In genomic region chr3:158713094-158713499, GRCh38 we compare ENCODE assay signal across 10 cellular contexts. TPM values are rescaled to one million over a fixed set of nuclear protein-coding genes. Genes with fewer than 3 reads are reported as not detected.
DNase-seq lines count a peak whose midpoint lies in the region; ATAC-seq, FAIRE-seq and TF ChIP-seq lines count a peak whose summit lies in the region.
"Had no signal": no experiment of that assay in that cellular context is flagged by ENCODE, and none has a peak within 500 bp of the region (broad histone marks: within the 10 kb centered on the region; RNA-seq: fewer than 3 reads in every experiment).

No MANE protein-coding gene starts in this region.

- in situ Hi-C loops in HepG2 (cut with HindIII; ENCODE audit: extremely low pct_ligation_motif_present, low pct_unique_long_range_greater_than_20kb) = no loop called here

- peak; percentile 69 to 83 (median 76) for ATAC-seq in right lobe of liver
- ATAC-seq in HepG2 = no peak
- no peak for ATAC-seq in GM19452 (IDR thresholded peaks at IDR 0.05; ENCODE audit: unreplicated experiment)

- no peak overlapping the region for H3K9ac ChIP-seq in HepG2 (ENCODE audit: insufficient read depth, low read depth, low read length)

- POLR2A ChIA-PET in HepG2 (lab: Yijun Ruan, JAX) = no interaction called here

- 74% methylated on average over 8 of the region's 9 CpGs for WGBS in right lobe of liver (ENCODE audit: insufficient coverage, low coverage, low lambda C conversion rate, missing lambda C conversion rate)
- 96% methylated on average over 9 of the region's 9 CpGs for WGBS in HepG2 (ENCODE audit: low lambda C conversion rate)
- 70 to 84% (median 80%) methylated on average over 9 of the region's 9 CpGs for WGBS in small intestine, 3 donors

- intact Hi-C loops in right lobe of liver (cut with DNase I) = no loop called here
- intact Hi-C loops in HepG2 (cut with micrococcal nuclease; ENCODE audit: unreplicated experiment) = no loop called here

- FAIRE-seq in HepG2 (lab: Jason Lieb, UNC) (no peak), small intestine (lab: Jason Lieb, UNC) (no peak)

- TF ChIP-seq CTCF in right lobe of liver (IDR thresholded peaks at IDR 0.05) (no peak), HepG2 (CRISPR knock-in tag; IDR thresholded peaks at IDR 0.05) (no peak)

- no TSS peak for BruUV-seq in HepG2 (replicated peaks; lab: Mats Ljungman, UMichigan)

- H3K4me1 ChIP-seq in right lobe of liver (no peaks in the 10 kb centered on the region), HepG2 (ENCODE audit: insufficient read depth, low read length) (no peaks in the 10 kb centered on the region), muscle layer of duodenum (ENCODE audit: control insufficient read depth in 1 of 2, insufficient read depth in 2 of 2, low read length in 2 of 2) (peaks cover 0 to 21% of the 10 kb centered on the region in 2 donors), small intestine (ENCODE audit: control insufficient read depth in 2 of 2, insufficient read depth in 1 of 2, low read depth in 1 of 2, low read length in 1 of 2) (no peaks in the 10 kb centered on the region)

- no peaks in the 10 kb centered on the region for H4K20me1 ChIP-seq in HepG2 (ENCODE audit: insufficient read depth, low read length)

- H3K79me2 ChIP-seq in HepG2 (ENCODE audit: insufficient read depth, low read length) = no peaks in the 10 kb centered on the region

- H3K9me3 ChIP-seq in right lobe of liver = no peaks in the 10 kb centered on the region
- H3K9me3 ChIP-seq in HepG2 (ENCODE audit: low read length) = no peaks in the 10 kb centered on the region
- no peaks in the 10 kb centered on the region for H3K9me3 ChIP-seq in muscle layer of duodenum (ENCODE audit: control insufficient read depth in 1 of 2, low read length in 2 of 2)
- no peaks in the 10 kb centered on the region for H3K9me3 ChIP-seq in small intestine (ENCODE audit: control insufficient read depth, low read depth)

- TF ChIP-seq POLR2A in right lobe of liver (IDR thresholded peaks at IDR 0.05) = no peak
- no peak for TF ChIP-seq POLR2A in HepG2 (IDR thresholded peaks at IDR 0.05; ENCODE audit: insufficient read depth in 1 of 2, low read depth in 2 of 2, low read length in 2 of 2)

- CTCF ChIA-PET in HepG2 (lab: Yijun Ruan, JAX; ENCODE audit: low intra/inter-chr PET ratio, low total read pairs) = no interaction called here

- H3K27ac ChIP-seq in right lobe of liver = peak overlapping the region in 1 of 3 donors; percentile 20
- H3K27ac ChIP-seq in HepG2 (ENCODE audit: extremely low read length, insufficient read depth, low read length) = no peak overlapping the region
- peak overlapping the region; percentile 74 for H3K27ac ChIP-seq in muscle layer of duodenum (ENCODE audit: low read length)
- H3K27ac ChIP-seq in small intestine (ENCODE audit: low read depth in 1 of 2, low read length in 1 of 2) = no peak overlapping the region

- TF ChIP-seq RAD21 in HepG2 (CRISPR knock-in tag; IDR thresholded peaks at IDR 0.05) = no peak

- DNase-seq in right lobe of liver (no peak), HepG2 (ENCODE audit: low spot score) (no peak), fibroblast of gingiva (ENCODE audit: low read depth) (peak; percentile 37), NCI-H526 (lab: John Stamatoyannopoulos, UW) (no peak), small intestine (no peak), NCI-H774 (lab: John Stamatoyannopoulos, UW) (no peak)
- DNase-seq: activated CD4-positive, alpha-beta T cell treated with anti-CD3 and anti-CD28 coated beads, Interleukin-2, amount 50 U/mL, for 48 hours; NCI-H748 treated with DMSO at 0.1 percent for 48 hours had no signal

- no peaks in the 10 kb centered on the region for H3K27me3 ChIP-seq in right lobe of liver
- no peaks in the 10 kb centered on the region for H3K27me3 ChIP-seq in HepG2 (ENCODE audit: control insufficient read depth in 1 of 2, insufficient read depth in 2 of 2, low read length in 2 of 2)
- no peaks in the 10 kb centered on the region for H3K27me3 ChIP-seq in muscle layer of duodenum (ENCODE audit: low read depth, low read length)
- no peaks in the 10 kb centered on the region for H3K27me3 ChIP-seq in small intestine (ENCODE audit: control insufficient read depth in 2 of 2, insufficient read depth in 2 of 2, low read length in 2 of 2)

- no peak overlapping the region for H3K4me2 ChIP-seq in HepG2 (ENCODE audit: low read depth, low read length)

- TF ChIP-seq EP300 in HepG2 (IDR thresholded peaks at IDR 0.05; ENCODE audit: low read depth in 2 of 2, low read length in 2 of 2) = no peak
- no peak for TF ChIP-seq EP300 in HepG2 (CRISPR knock-in tag; IDR thresholded peaks at IDR 0.05; ENCODE audit: borderline replicate concordance)

- H2AFZ ChIP-seq in HepG2 (ENCODE audit: low read length) = no peak overlapping the region

- peaks cover 0 to 6% (median 2%) of the 10 kb centered on the region in 4 donors for H3K36me3 ChIP-seq in right lobe of liver
- H3K36me3 ChIP-seq in HepG2 (replicated peaks in 1 of 2; ENCODE audit: control insufficient read depth in 1 of 2, insufficient read depth in 2 of 2, low read length in 2 of 2) = peaks cover 0 to 2% of the 10 kb centered on the region in 2 experiments; a peak in 1 of 5 replicates
- peaks cover 8 to 27% of the 10 kb centered on the region in 2 donors for H3K36me3 ChIP-seq in muscle layer of duodenum (ENCODE audit: control insufficient read depth in 1 of 2, insufficient read depth in 2 of 2, low read length in 2 of 2)
- H3K36me3 ChIP-seq in small intestine (ENCODE audit: control insufficient read depth in 2 of 2, insufficient read depth in 2 of 2, low read length in 2 of 2) = peaks cover 0 to 6% of the 10 kb centered on the region in 2 donors

- H3K4me3 ChIP-seq in right lobe of liver = no peak overlapping the region
- H3K4me3 ChIP-seq in HepG2 (replicated peaks in 1 of 3; ENCODE audit: insufficient read depth in 1 of 3, low read depth in 2 of 3, low read length in 3 of 3) = no peak overlapping the region
- H3K4me3 ChIP-seq in muscle layer of duodenum (ENCODE audit: low read depth in 1 of 2, low read length in 2 of 2) = no peak overlapping the region
- no peak overlapping the region for H3K4me3 ChIP-seq in small intestine (ENCODE audit: low read depth in 1 of 2, low read length in 2 of 2)

TF ChIP-seq in HepG2, 621 proteins besides CTCF, POLR2A, EP300 and RAD21 (continues in another document):
- TF ChIP-seq DMAP1 (CRISPR knock-in tag; IDR thresholded peaks at IDR 0.05) = no peak
- no peak for TF ChIP-seq SMAD9 (CRISPR knock-in tag; IDR thresholded peaks at IDR 0.05)
- no peak for TF ChIP-seq NFKBIZ (CRISPR knock-in tag; IDR thresholded peaks at IDR 0.05)

RNA-seq across cellular contexts. Expression of gene RARRES1, which starts 19.2 kb away (rescaled TPM):
- total RNA-seq in right lobe of liver (1 to 10 TPM; 1.8 to 9.2 (median 7.0) TPM), HepG2 (2016; rRNA removed; fragmentation: Illumina TruSeq; extraction: Trizol) (not detected in 2 replicates)
- total RNA-seq in HepG2 (2016; cell fraction: cytosol; rRNA removed; fragmentation: Illumina TruSeq; extraction: Trizol; ENCODE audit: low read depth) = not detected in 2 replicates
- not detected in 2 replicates for total RNA-seq in HepG2 (2016; cell fraction: insoluble cytoplasmic fraction; rRNA removed; fragmentation: Illumina TruSeq; extraction: Trizol)
- not detected in 2 replicates for total RNA-seq in HepG2 (2016; cell fraction: membrane; rRNA removed; fragmentation: Illumina TruSeq; extraction: Trizol)
- total RNA-seq in HepG2 (2016; cell fraction: nucleus; rRNA removed; fragmentation: Illumina TruSeq; extraction: Trizol) = not detected in 2 replicates
- polyA plus RNA-seq in HepG2 (2011; rRNA removed) (not detected in 2 replicates), small intestine (10 to 100 TPM in 1 of 3 donors, 1 to 10 TPM in 1, under 1 TPM in 1; 0.89 to 32.5 (median 1.4) TPM)
- polyA plus RNA-seq in HepG2 (2011; cell fraction: cytosol; rRNA removed) = not detected in 2 replicates
- not detected in 2 replicates for polyA plus RNA-seq in HepG2 (2011; cell fraction: nucleus; rRNA removed)
- polyA plus RNA-seq in HepG2 (2012) = not detected in 2 replicates
- polyA plus RNA-seq in HepG2 (2016; cell fraction: cytosol; fragmentation: Illumina TruSeq; extraction: Trizol; ENCODE audit: low read depth) = not detected in 2 replicates
- polyA plus RNA-seq in HepG2 (2016; cell fraction: insoluble cytoplasmic fraction; fragmentation: Illumina TruSeq; extraction: Trizol; ENCODE audit: low read depth) = not detected in 2 replicates
- polyA plus RNA-seq in HepG2 (2016; cell fraction: membrane; fragmentation: Illumina TruSeq; extraction: Trizol; ENCODE audit: low read depth) = not detected in 2 replicates
- not detected in 2 replicates for polyA plus RNA-seq in HepG2 (2016; cell fraction: nucleus; fragmentation: Illumina TruSeq; extraction: Trizol; ENCODE audit: insufficient read depth, low read depth)
- 0.63 TPM in 1 of 2 replicates, not detected in the other for polyA minus RNA-seq in HepG2 (2011; rRNA and poly(A)+ RNA removed; ENCODE audit: low replicate concordance)
- polyA minus RNA-seq in HepG2 (2011; cell fraction: cytosol; rRNA and poly(A)+ RNA removed) = not detected in 2 replicates
- not detected in 2 replicates for polyA minus RNA-seq in HepG2 (2011; cell fraction: nucleus; rRNA and poly(A)+ RNA removed)

RNA-seq across cellular contexts. Expression of gene LXN, which starts 40.6 kb away (rescaled TPM):
- 1 to 10 TPM in 5 of 6 experiments, under 1 TPM in 1; 0.84 to 3.4 (median 2.0) TPM for total RNA-seq in right lobe of liver
- total RNA-seq in HepG2 (2016; rRNA removed; fragmentation: Illumina TruSeq; extraction: Trizol) = not detected in 2 replicates
- total RNA-seq in HepG2 (2016; cell fraction: cytosol; rRNA removed; fragmentation: Illumina TruSeq; extraction: Trizol; ENCODE audit: low read depth) = not detected in 2 replicates
- not detected in 2 replicates for total RNA-seq in HepG2 (2016; cell fraction: insoluble cytoplasmic fraction; rRNA removed; fragmentation: Illumina TruSeq; extraction: Trizol)
- total RNA-seq in HepG2 (2016; cell fraction: membrane; rRNA removed; fragmentation: Illumina TruSeq; extraction: Trizol) = not detected in 2 replicates
- total RNA-seq in HepG2 (2016; cell fraction: nucleus; rRNA removed; fragmentation: Illumina TruSeq; extraction: Trizol) = not detected in 2 replicates
- not detected in 2 replicates for polyA plus RNA-seq in HepG2 (2011; rRNA removed)
- polyA plus RNA-seq in HepG2 (2011; cell fraction: cytosol; rRNA removed) = not detected in 2 replicates
- not detected in 2 replicates for polyA plus RNA-seq in HepG2 (2011; cell fraction: nucleus; rRNA removed)
- polyA plus RNA-seq in HepG2 (2012) = not detected in 2 replicates
- not detected in 2 replicates for polyA plus RNA-seq in HepG2 (2016; cell fraction: cytosol; fragmentation: Illumina TruSeq; extraction: Trizol; ENCODE audit: low read depth)
- polyA plus RNA-seq in HepG2 (2016; cell fraction: insoluble cytoplasmic fraction; fragmentation: Illumina TruSeq; extraction: Trizol; ENCODE audit: low read depth) = not detected in 2 replicates
- polyA plus RNA-seq in HepG2 (2016; cell fraction: membrane; fragmentation: Illumina TruSeq; extraction: Trizol; ENCODE audit: low read depth) = not detected in 2 replicates
- polyA plus RNA-seq in HepG2 (2016; cell fraction: nucleus; fragmentation: Illumina TruSeq; extraction: Trizol; ENCODE audit: insufficient read depth, low read depth) = not detected in 2 replicates
- polyA minus RNA-seq in HepG2 (2011; rRNA and poly(A)+ RNA removed; ENCODE audit: low replicate concordance) = 10.7 TPM in 1 of 2 replicates, not detected in the other
- polyA minus RNA-seq in HepG2 (2011; cell fraction: cytosol; rRNA and poly(A)+ RNA removed) = 0.53 TPM in 1 of 2 replicates, not detected in the other
- not detected in 2 replicates for polyA minus RNA-seq in HepG2 (2011; cell fraction: nucleus; rRNA and poly(A)+ RNA removed)
- 10 to 100 TPM; 29.2 to 33.8 (median 33.0) TPM for polyA plus RNA-seq in small intestine

Comparison
In these comparisons a context has a peak if more than half of its experiments do, and no peak if none do; other contexts are left out.
1. ATAC-seq: peak in right lobe of liver (4 of 4); none in HepG2 (single experiment) and GM19452 (single experiment).